1 cellular context compared by ENCODE assay signal in the genomic region with DNA sequence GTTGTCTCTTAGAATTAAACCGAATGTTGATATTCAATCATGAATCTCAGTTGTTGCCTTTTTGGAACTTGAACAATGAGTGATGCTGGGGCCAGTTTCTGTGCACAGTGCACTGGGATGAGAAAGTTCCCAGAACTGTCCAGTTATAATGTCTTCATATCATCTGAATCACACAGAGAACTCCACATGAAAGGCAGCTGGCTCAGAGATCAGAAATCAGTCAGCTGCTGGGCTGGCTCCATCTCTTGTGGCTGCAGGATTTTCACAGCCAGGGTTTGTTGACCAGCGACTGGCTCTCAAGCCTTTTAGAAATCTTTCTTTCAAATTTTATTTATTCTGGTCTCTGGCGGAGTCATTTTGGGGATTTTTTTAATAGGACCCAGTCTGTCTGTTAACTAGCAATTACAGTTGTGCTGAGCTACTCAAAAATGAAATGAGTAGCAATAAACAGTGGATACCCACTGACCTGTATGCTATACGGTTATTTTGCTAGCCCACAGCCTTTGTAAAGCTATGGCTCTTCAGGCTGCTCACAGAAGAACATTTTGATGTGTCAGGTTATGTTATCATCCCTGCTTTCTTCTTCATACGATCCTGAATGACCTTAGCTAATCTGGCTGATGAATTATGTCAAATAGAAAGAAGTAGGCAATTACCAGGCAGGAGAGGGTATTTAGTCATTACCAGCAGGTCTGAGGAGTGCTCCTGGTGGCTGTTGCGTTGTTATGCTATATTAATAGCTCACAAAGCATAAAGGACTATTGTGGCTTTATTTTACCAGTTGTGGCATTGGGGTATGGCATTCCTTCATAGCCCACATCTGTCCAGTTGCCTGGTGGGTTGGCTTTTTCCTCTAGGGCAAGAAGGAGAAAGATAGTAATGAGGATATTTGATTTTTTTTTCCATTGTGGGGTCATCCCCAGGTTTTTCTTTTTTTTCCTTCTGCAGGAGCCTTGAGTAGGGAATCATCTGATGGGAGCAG.
TF ChIP-seq lines count a peak whose summit lies in the region.

No MANE protein-coding gene starts in this region.

TF ChIP-seq in WTC11, 78 proteins besides CTCF, POLR2A, EP300 and RAD21:
- no peak for TF ChIP-seq AFF4 (CRISPR knock-in tag; IDR thresholded peaks at IDR 0.05; ENCODE audit: borderline replicate concordance)
- no peak for TF ChIP-seq ZNF121 (CRISPR knock-in tag; IDR thresholded peaks at IDR 0.05)
- TF ChIP-seq CBFB (CRISPR knock-in tag; IDR thresholded peaks at IDR 0.05; ENCODE audit: low read depth): no peak
- no peak for TF ChIP-seq MLX (CRISPR knock-in tag; IDR thresholded peaks at IDR 0.05)
- TF ChIP-seq NFYB (CRISPR knock-in tag; conservative IDR thresholded peaks at IDR 0.05; ENCODE audit: low read depth): no peak
- TF ChIP-seq ELF4 (CRISPR knock-in tag; IDR thresholded peaks at IDR 0.05; ENCODE audit: low read depth): no peak
- TF ChIP-seq ETV6 (CRISPR knock-in tag; IDR thresholded peaks at IDR 0.05): no peak
- no peak for TF ChIP-seq ZNF263 (CRISPR knock-in tag; IDR thresholded peaks at IDR 0.05; ENCODE audit: low read depth)
- no peak for TF ChIP-seq RELA (CRISPR knock-in tag; IDR thresholded peaks at IDR 0.05; ENCODE audit: borderline replicate concordance)
- TF ChIP-seq FOXP1 (CRISPR knock-in tag; IDR thresholded peaks at IDR 0.05; ENCODE audit: borderline replicate concordance): no peak
